ENCODE assay signal across 25 cellular contexts in the genomic region with DNA sequence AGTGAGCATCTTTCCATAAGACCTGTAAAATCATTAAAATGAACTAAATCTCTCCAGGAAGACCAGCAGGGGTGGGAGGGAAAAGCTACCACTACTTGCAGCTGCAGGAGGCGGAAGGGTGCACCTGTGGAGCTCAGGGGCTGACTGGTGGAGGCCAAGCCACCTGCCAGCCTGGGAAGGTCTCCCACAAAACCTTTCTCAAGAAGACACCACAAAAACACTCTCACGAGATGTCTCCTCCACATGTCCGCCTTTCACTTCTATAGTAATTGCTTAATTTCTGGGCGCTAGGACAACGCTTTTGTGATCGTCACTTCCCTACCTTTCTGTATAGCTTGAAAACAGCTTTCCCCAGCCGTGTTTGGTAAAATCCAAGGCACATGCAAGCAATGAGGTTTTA.
DNase-seq lines count a peak whose midpoint lies in the region; ATAC-seq and TF ChIP-seq lines count a peak whose summit lies in the region.
"Had no signal": no experiment of that assay in that cellular context is flagged by ENCODE, and none has a peak within 500 bp of the region (broad histone marks: within the 10 kb centered on the region; RNA-seq: fewer than 3 reads in every experiment).

No MANE protein-coding gene starts in this region.

- no peaks in the 10 kb centered on the region for H3K9me3 Mint-ChIP-seq in nephron progenitor cell
- H3K9me3 Mint-ChIP-seq: activated CD4-positive, alpha-beta memory T cell treated with anti-CD3 and anti-CD28 coated beads, Interleukin-2, amount 10 ng/mL, durations not matched to agents 7 days and 5 days; activated naive CD4-positive, alpha-beta T cell treated with anti-CD3 and anti-CD28 coated beads, Interleukin-2, amount 50 U/mL, for 72 hours; activated T-helper 2 cell treated with anti-CD3 and anti-CD28 coated beads, Interferon-gamma antibody, Interleukin-2, Interleukin-4, amounts not matched to agents 10 μg/mL and 5 μg/mL and 100 μg/mL, durations not matched to agents 14 hours and 24 hours and 36 hours; IgD-negative memory B cell had no signal

- no peak for ATAC-seq in Right ventricle myocardium inferior
- ATAC-seq: A549; activated naive CD4-positive, alpha-beta T cell treated with anti-CD3 and anti-CD28 coated beads, Interleukin-2, amount 50 U/mL, for 72 hours; heart right ventricle; lower lobe of right lung; Panc1; stimulated activated naive CD8-positive, alpha-beta T cell treated with anti-CD3 and anti-CD28 coated beads, Interleukin-15, Interleukin-2, amounts not matched to agents 100 U/mL and 50 U/mL, for 24 hours had no signal

- peak overlapping the region; percentile 98 for H3K27ac Mint-ChIP-seq in nephron progenitor cell
- H3K27ac Mint-ChIP-seq: activated CD4-positive, alpha-beta memory T cell treated with anti-CD3 and anti-CD28 coated beads, Interleukin-2, amount 10 ng/mL, durations not matched to agents 7 days and 5 days; activated naive CD4-positive, alpha-beta T cell treated with anti-CD3 and anti-CD28 coated beads, Interleukin-2, amount 50 U/mL, for 72 hours; activated T-helper 2 cell treated with anti-CD3 and anti-CD28 coated beads, Interferon-gamma antibody, Interleukin-2, Interleukin-4, amounts not matched to agents 10 μg/mL and 5 μg/mL and 100 μg/mL, durations not matched to agents 14 hours and 24 hours and 36 hours; B cell had no signal

- H3K36me3 Mint-ChIP-seq in nephron progenitor cell (ENCODE audit: low read depth), result peaks cover under 1% of the 10 kb centered on the region
- H3K36me3 Mint-ChIP-seq: activated naive CD4-positive, alpha-beta T cell treated with anti-CD3 and anti-CD28 coated beads, Interleukin-2, amount 50 U/mL, for 72 hours; IgD-negative memory B cell had no signal

- intact Hi-C loops in Right ventricle myocardium inferior (cut with DNase I), result no loop called here

- no peaks in the 10 kb centered on the region for H3K27me3 ChIP-seq in cardiac muscle cell
- H3K27me3 ChIP-seq: breast epithelium had no signal

- no peaks in the 10 kb centered on the region for H3K9me3 ChIP-seq in cardiac muscle cell (ENCODE audit: low read depth)
- H3K9me3 ChIP-seq: A549, breast epithelium, heart right ventricle, lower lobe of right lung, thoracic aorta had no signal

- peaks cover 50% of the 10 kb centered on the region for H3K4me1 ChIP-seq in cardiac muscle cell (ENCODE audit: low read depth)
- H3K4me1 ChIP-seq: breast epithelium had no signal

- no peak for DNase-seq in cardiac muscle cell (ENCODE audit: low read depth in 1 of 2, low spot score in 1 of 2)
- DNase-seq in Right ventricle myocardium inferior (ENCODE audit: missing footprints), result no peak
- DNase-seq in RPMI8226, result peak; percentile 66
- no peak for DNase-seq in nephron progenitor cell
- no peak for DNase-seq in retina
- no peak for DNase-seq in epidermal melanocyte (ENCODE audit: insufficient read length, low spot score)
- DNase-seq in NCI-H1092 (lab: John Stamatoyannopoulos, UW), result no peak
- no peak for DNase-seq in Ammon's horn (ENCODE audit: low spot score)
- DNase-seq: activated CD4-positive, alpha-beta memory T cell treated with anti-CD3 and anti-CD28 coated beads, Interleukin-2, amount 10 ng/mL, durations not matched to agents 7 days and 5 days; activated CD4-positive, alpha-beta T cell treated with anti-CD3 and anti-CD28 coated beads for 1 hour; DMS153; heart right ventricle; lower lobe of right lung; NCI-H1436 treated with DMSO at 0.1 percent for 48 hours; NCI-H82; stimulated activated naive CD8-positive, alpha-beta T cell treated with anti-CD3 and anti-CD28 coated beads, Interleukin-15, Interleukin-2, amounts not matched to agents 100 U/mL and 50 U/mL, for 24 hours had no signal

- H3K4me1 Mint-ChIP-seq in nephron progenitor cell, result peaks cover 92% of the 10 kb centered on the region

- peak overlapping the region; percentile 66 for H3K4me3 Mint-ChIP-seq in nephron progenitor cell
- H3K4me3 Mint-ChIP-seq: activated CD4-positive, alpha-beta memory T cell treated with anti-CD3 and anti-CD28 coated beads, Interleukin-2, amount 10 ng/mL, durations not matched to agents 7 days and 5 days; B cell had no signal

- peak overlapping the region; percentile 77 for H3K27ac ChIP-seq in cardiac muscle cell
- H3K27ac ChIP-seq: A549, breast epithelium, heart right ventricle, lower lobe of right lung, thoracic aorta had no signal

- no peaks in the 10 kb centered on the region for H3K36me3 ChIP-seq in cardiac muscle cell
- H3K36me3 ChIP-seq: breast epithelium, heart right ventricle, lower lobe of right lung, thoracic aorta had no signal

- peaks cover 2% of the 10 kb centered on the region for H3K27me3 Mint-ChIP-seq in nephron progenitor cell (ENCODE audit: low read depth, poor library complexity)
- H3K27me3 Mint-ChIP-seq: progenitor cell of endocrine pancreas had no signal

- no peak overlapping the region for H3K4me3 ChIP-seq in cardiac muscle cell
- H3K4me3 ChIP-seq: A549, breast epithelium, heart right ventricle, lower lobe of right lung, thoracic aorta had no signal

- TF ChIP-seq CTCF in cardiac muscle cell (IDR thresholded peaks at IDR 0.05; ENCODE audit: low read depth, low read length), result no peak
- no peak for TF ChIP-seq CTCF in nephron progenitor cell (IDR thresholded peaks at IDR 0.05)
